In genomic region chr9:130265431-130266235, GRCh38 we compare ENCODE assay signal across 10 cellular contexts. TPM values are rescaled to one million over a fixed set of nuclear protein-coding genes. Genes with fewer than 3 reads are reported as not detected.
DNase-seq lines count a peak whose midpoint lies in the region; ATAC-seq and TF ChIP-seq lines count a peak whose summit lies in the region.
"Had no signal": no experiment of that assay in that cellular context is flagged by ENCODE, and none has a peak within 500 bp of the region (broad histone marks: within the 10 kb centered on the region; RNA-seq: fewer than 3 reads in every experiment).

Gene HMCN2 (plus strand): TSS chr9:130265760. CDS start chr9:130265879, 119 bp downstream.

- H3K79me2 ChIP-seq in H9 (ENCODE audit: insufficient read depth, low read length): no peaks in the 10 kb centered on the region

- no peak within 1 kb of the TSS for H2BK15ac ChIP-seq in H9 (ENCODE audit: low read depth, low read length)

- peak in 1 of 2 donors; percentile 18 for ATAC-seq in gastrocnemius medialis
- ATAC-seq: GM12878 had no signal

- no peak within 1 kb of the TSS for H2BK120ac ChIP-seq in H9 (ENCODE audit: low read depth, low read length, poor library complexity, severe bottlenecking)

- H3K9me3 ChIP-seq in H9 (ENCODE audit: control insufficient read depth, low read depth, low read length) (no peaks in the 10 kb centered on the region), iPS-18c (ENCODE audit: control insufficient read depth, insufficient read depth, low read length) (no peaks in the 10 kb centered on the region), gastrocnemius medialis (no peaks in the 10 kb centered on the region)

- H3K27me3 Mint-ChIP-seq in H9 (ENCODE audit: low read depth): peaks cover 43% of the 10 kb centered on the region
- H3K27me3 Mint-ChIP-seq in activated naive CD8-positive, alpha-beta T cell treated with anti-CD3 and anti-CD28 coated beads for 36 hours: peaks cover 73% of the 10 kb centered on the region

- no peaks in the 10 kb centered on the region for H3K79me1 ChIP-seq in H9 (ENCODE audit: insufficient read depth, low read depth, low read length, poor library complexity, severe bottlenecking)

- peak in 1 of 2 donors; percentile 17 for TF ChIP-seq POLR2A in gastrocnemius medialis (IDR thresholded peaks at IDR 0.05)

- H3K27ac Mint-ChIP-seq in H9: no peak within 1 kb of the TSS; a peak in 1 of 7 replicates
- H3K27ac Mint-ChIP-seq in activated naive CD8-positive, alpha-beta T cell treated with anti-CD3 and anti-CD28 coated beads for 36 hours: no peak within 1 kb of the TSS

- peak within 1 kb of the TSS; percentile 88 for H3K14ac ChIP-seq in H9 (ENCODE audit: insufficient read depth, low read length)

- peak within 1 kb of the TSS; percentile 31 for H3K4me2 ChIP-seq in H9 (ENCODE audit: insufficient read depth, insufficient read length, low read length)

- H3K56ac ChIP-seq in H9 (ENCODE audit: insufficient read length, low read depth, low read length): no peak within 1 kb of the TSS

- H2BK12ac ChIP-seq in H9 (ENCODE audit: insufficient read length, low read depth, low read length): no peak within 1 kb of the TSS

- H3K36me3 Mint-ChIP-seq in H9 (ENCODE audit: insufficient read depth in 1 of 3, low read depth in 3 of 3): peaks cover 0 to 10% (median 4%) of the 10 kb centered on the region in 3 experiments; a peak in 2 of 7 replicates
- no peaks in the 10 kb centered on the region for H3K36me3 Mint-ChIP-seq in activated naive CD8-positive, alpha-beta T cell treated with anti-CD3 and anti-CD28 coated beads for 36 hours

- H4K8ac ChIP-seq in H9 (replicated peaks; ENCODE audit: insufficient read length, low read depth, low read length): no peak within 1 kb of the TSS

- no peaks in the 10 kb centered on the region for H3K36me3 ChIP-seq in gastrocnemius medialis

- H2AFZ ChIP-seq in H9 (ENCODE audit: low read length): no peak within 1 kb of the TSS

- peak; percentile 64 for DNase-seq in H9
- peak; percentile 5 for DNase-seq in activated naive CD8-positive, alpha-beta T cell treated with anti-CD3 and anti-CD28 coated beads for 36 hours
- no peak for DNase-seq in gastrocnemius medialis
- DNase-seq in UCSD-AML1 (lab: John Stamatoyannopoulos, UW; ENCODE audit: unreplicated experiment): no peak
- DNase-seq in G401 (ENCODE audit: low spot score): no peak
- no peak for DNase-seq in stimulated activated CD4-positive, alpha-beta T cell treated with anti-CD3 and anti-CD28 coated beads, Interleukin-4, amount 100 ng/mL, for 4 hours
- no peak for DNase-seq in NCI-H446 treated with DMSO at 0.1 percent for 48 hours (lab: John Stamatoyannopoulos, UW)
- DNase-seq: foreskin melanocyte had no signal

- H3K9me3 Mint-ChIP-seq in H9: no peaks in the 10 kb centered on the region
- H3K9me3 Mint-ChIP-seq in activated naive CD8-positive, alpha-beta T cell treated with anti-CD3 and anti-CD28 coated beads for 36 hours: no peaks in the 10 kb centered on the region

- no peak within 1 kb of the TSS for H3K27ac ChIP-seq in H9 (ENCODE audit: insufficient read length, low read depth, low read length)
- peak within 1 kb of the TSS; percentile 48 to 73 (median 68) for H3K27ac ChIP-seq in gastrocnemius medialis

- H3K4me1 ChIP-seq in H9 (ENCODE audit: insufficient read depth, low read length) (no peaks in the 10 kb centered on the region; the same call in 1 of the 2 replicates), gastrocnemius medialis (peaks cover under 1 to 6% of the 10 kb centered on the region in 2 donors)

- no peak within 1 kb of the TSS for H4K5ac ChIP-seq in H9 (ENCODE audit: insufficient read length, low read depth, low read length)

- no peak within 1 kb of the TSS for H3K4ac ChIP-seq in H9 (ENCODE audit: low read depth, low read length)

- H3K27me3 ChIP-seq in H9 (ENCODE audit: insufficient read depth, low read length) (peaks cover 3% of the 10 kb centered on the region; the same call in 1 of the 2 replicates), gastrocnemius medialis (peaks cover 57 to 76% (median 68%) of the 10 kb centered on the region in 3 donors)

- no peak within 1 kb of the TSS for H2AK5ac ChIP-seq in H9 (ENCODE audit: insufficient read length, low read length)

- H3K23me2 ChIP-seq in H9 (ENCODE audit: insufficient read length, low read depth, low read length, poor library complexity, severe bottlenecking): peaks cover 14% of the 10 kb centered on the region

- in situ Hi-C loops in gastrocnemius medialis (cut with MboI; ENCODE audit: low sequenced_read_pairs in 4 of 4): no loop called here
- in situ Hi-C loops in G401 (cut with HindIII; ENCODE audit: low sequenced_read_pairs): no loop called here

- intact Hi-C loops in gastrocnemius medialis (cut with DNase I; ENCODE audit: low total_unique reads): no loop called here

- no peak within 1 kb of the TSS for H2BK5ac ChIP-seq in H9 (ENCODE audit: insufficient read length, low read length)

- no peaks in the 10 kb centered on the region for H4K20me1 ChIP-seq in H9 (ENCODE audit: control insufficient read depth, insufficient read depth, insufficient read length)

- TF ChIP-seq CTCF in H9 (conservative IDR thresholded peaks at IDR 0.05) (no peak), gastrocnemius medialis (IDR thresholded peaks at IDR 0.05 in 4 of 5, conservative IDR thresholded peaks at IDR 0.05 in 1 of 5) (no peak)

- H4K91ac ChIP-seq in H9 (ENCODE audit: insufficient read length, low read depth, low read length): no peak within 1 kb of the TSS

- H3K4me3 Mint-ChIP-seq in H9: peak within 1 kb of the TSS; percentile 71 to 89
- no peak within 1 kb of the TSS for H3K4me3 Mint-ChIP-seq in activated naive CD8-positive, alpha-beta T cell treated with anti-CD3 and anti-CD28 coated beads for 36 hours

- H3K18ac ChIP-seq in H9 (ENCODE audit: insufficient read length, low read depth, low read length): peak within 1 kb of the TSS; percentile 73

- H2BK20ac ChIP-seq in H9 (ENCODE audit: low read depth, low read length, poor library complexity, severe bottlenecking): no peak within 1 kb of the TSS

- H3K4me3 ChIP-seq in iPS-18c (ENCODE audit: insufficient read depth, low read depth, low read length): peak within 1 kb of the TSS; percentile 57
- H3K4me3 ChIP-seq in gastrocnemius medialis: peak within 1 kb of the TSS; percentile 31 to 45 (median 42)
- H3K4me3 ChIP-seq: GM12878 had no signal

- peaks cover 48 to 65% of the 10 kb centered on the region in 2 experiments for H3K4me1 Mint-ChIP-seq in H9
- no peaks in the 10 kb centered on the region for H3K4me1 Mint-ChIP-seq in activated naive CD8-positive, alpha-beta T cell treated with anti-CD3 and anti-CD28 coated beads for 36 hours

- H3K23ac ChIP-seq in H9 (ENCODE audit: insufficient read length, low read depth, low read length): no peak within 1 kb of the TSS

- WGBS in H9 (ENCODE audit: extremely low coverage, insufficient read length, low lambda C conversion rate): no CpG with 5 or more reads among the region's 89 CpGs

- H3T11ph ChIP-seq in H9 (ENCODE audit: low read length): no peak within 1 kb of the TSS

- no peak within 1 kb of the TSS for H3K9ac ChIP-seq in H9 (ENCODE audit: extremely low read depth, insufficient read length, low read length)

RNA-seq across cellular contexts. Expression of gene HMCN2, which starts in this region (rescaled TPM):
- total RNA-seq in H9 (2021) (6.7 and 8.6 TPM in 2 replicates), gastrocnemius medialis (1 to 10 TPM; 1.9 to 8.5 (median 7.7) TPM)
- total RNA-seq in activated naive CD8-positive, alpha-beta T cell treated with anti-CD3 and anti-CD28 coated beads for 36 hours: not detected
- total RNA-seq in G401 (2014; rRNA removed; shearing (Covaris generic)): 0.07 TPM in 1 of 2 replicates, not detected in the other
- total RNA-seq: GM12878 had no signal

Comparison
In these comparisons a context has a peak if more than half of its experiments do, and no peak if none do; other contexts are left out.
1. Peak in DNase-seq in activated naive CD8-positive, alpha-beta T cell treated with anti-CD3 and anti-CD28 coated beads for 36 hours; RNA of the gene not detected or under 1 TPM.